ENCODE assay signal across 13 cellular contexts in the genomic region with DNA sequence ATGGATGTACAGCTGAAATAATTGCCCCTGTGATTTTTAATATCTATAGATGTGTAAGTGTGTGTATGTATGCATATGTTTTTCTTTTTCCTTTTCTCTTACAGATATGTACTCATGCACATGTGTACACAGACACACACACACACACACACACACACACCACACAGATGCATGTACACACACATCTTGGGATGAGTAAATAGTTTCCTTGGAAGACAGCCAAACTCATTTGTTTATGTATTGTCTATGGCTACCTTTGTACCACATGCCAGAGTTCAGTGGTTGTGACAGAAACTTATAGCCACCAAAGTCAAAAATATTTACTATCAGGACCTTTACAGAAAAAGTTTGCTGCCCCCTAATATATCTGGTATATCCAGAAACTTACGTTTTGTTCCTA.
A peak's percentile ranks its signal among the peaks of the same experiment; 100 is the strongest.
DNase-seq lines count a peak whose midpoint lies in the region; ATAC-seq and TF ChIP-seq lines count a peak whose summit lies in the region.
"Had no signal": no experiment of that assay in that cellular context is flagged by ENCODE, and none has a peak within 500 bp of the region (broad histone marks: within the 10 kb centered on the region; RNA-seq: fewer than 3 reads in every experiment).

No MANE protein-coding gene starts in this region.

- no peaks in the 10 kb centered on the region for H3K9me3 ChIP-seq in upper lobe of right lung
- H3K9me3 ChIP-seq: sigmoid colon had no signal

- H3K4me1 ChIP-seq in foreskin keratinocyte (no peaks in the 10 kb centered on the region), upper lobe of right lung (no peaks in the 10 kb centered on the region)

- TF ChIP-seq CTCF in foreskin keratinocyte (conservative IDR thresholded peaks at IDR 0.05), result no peak
- no peak for TF ChIP-seq CTCF in dorsolateral prefrontal cortex (IDR thresholded peaks at IDR 0.05 in 54 of 56, conservative IDR thresholded peaks at IDR 0.05 in 2 of 56; ENCODE audit: low read depth in 1 of 56, partially characterized antibody in 56 of 56)
- no peak for TF ChIP-seq CTCF in upper lobe of right lung (IDR thresholded peaks at IDR 0.05)

- no peak overlapping the region for H3K27ac ChIP-seq in foreskin keratinocyte
- H3K27ac ChIP-seq in substantia nigra (ENCODE audit: low read depth, low read length, poor library complexity, severe bottlenecking), result no peak overlapping the region
- no peak overlapping the region for H3K27ac ChIP-seq in dorsolateral prefrontal cortex
- no peak overlapping the region for H3K27ac ChIP-seq in upper lobe of right lung
- H3K27ac ChIP-seq: sigmoid colon had no signal

- ATAC-seq in HG03342 (IDR thresholded peaks at IDR 0.05; ENCODE audit: unreplicated experiment) (peak; percentile 47), foreskin keratinocyte (peak; percentile 32), upper lobe of right lung (no peak)
- ATAC-seq: activated naive CD8-positive, alpha-beta T cell treated with anti-CD3 and anti-CD28 coated beads, Interleukin-2, amount 50 U/mL, for 24 hours; left cardiac atrium had no signal

- intact Hi-C loops in dorsolateral prefrontal cortex (cut with DNase I), result no loop called here
- intact Hi-C loops in upper lobe of right lung (cut with DNase I), result no loop called here

- no peaks in the 10 kb centered on the region for H3K27me3 ChIP-seq in foreskin keratinocyte
- no peaks in the 10 kb centered on the region for H3K27me3 ChIP-seq in dorsolateral prefrontal cortex
- no peaks in the 10 kb centered on the region for H3K27me3 ChIP-seq in upper lobe of right lung
- H3K27me3 ChIP-seq: sigmoid colon had no signal

- peak; percentile 3 for DNase-seq in EH (ENCODE audit: low read depth)
- DNase-seq in NCI-H748 treated with DMSO at 0.1 percent for 48 hours (lab: John Stamatoyannopoulos, UW), result peak; percentile 69
- peak; percentile 44 to 75 for DNase-seq in foreskin keratinocyte
- no peak for DNase-seq in dedifferentiated amniotic fluid mesenchymal stem cell (ENCODE audit: extremely low spot score)
- DNase-seq in substantia nigra (lab: John Stamatoyannopoulos, UW), result no peak
- DNase-seq in dorsolateral prefrontal cortex, result no peak
- DNase-seq in upper lobe of right lung, result no peak
- DNase-seq: activated naive CD8-positive, alpha-beta T cell treated with anti-CD3 and anti-CD28 coated beads, Interleukin-2, amount 50 U/mL, for 24 hours; left cardiac atrium; NCI-H187; Right ventricle myocardium superior; sigmoid colon had no signal

- H3K4me3 ChIP-seq in dorsolateral prefrontal cortex (no peak overlapping the region), upper lobe of right lung (no peak overlapping the region)
- H3K4me3 ChIP-seq: sigmoid colon had no signal

- no peaks in the 10 kb centered on the region for H3K36me3 ChIP-seq in upper lobe of right lung
- H3K36me3 ChIP-seq: sigmoid colon had no signal

Comparison
In these comparisons a context has a peak if more than half of its experiments do, and no peak if none do; other contexts are left out.
1. DNase-seq: peak in EH (single experiment), NCI-H748 treated with DMSO at 0.1 percent for 48 hours (single experiment) and foreskin keratinocyte (2 of 2); none in dedifferentiated amniotic fluid mesenchymal stem cell (single experiment), substantia nigra (0 of 49), dorsolateral prefrontal cortex (0 of 10) and upper lobe of right lung (single experiment).